Comparison of ENCODE assay signal across 13 cellular contexts in genomic region chr5:16179511-16179935, GRCh38. TPM values are rescaled to one million over a fixed set of nuclear protein-coding genes. Genes with fewer than 3 reads are reported as not detected.
A peak's percentile ranks its signal among the peaks of the same experiment; 100 is the strongest.
DNase-seq lines count a peak whose midpoint lies in the region; ATAC-seq and TF ChIP-seq lines count a peak whose summit lies in the region.
"Had no signal": no experiment of that assay in that cellular context is flagged by ENCODE, and none has a peak within 500 bp of the region (broad histone marks: within the 10 kb centered on the region; RNA-seq: fewer than 3 reads in every experiment).

TSS of gene MARCHF11 (minus strand) at chr5:16179791. CDS start at chr5:16179575, 216 bp downstream.

- 0% methylated on average over 23 of the region's 59 CpGs; no CpG with 5 or more reads in 1 of the 2 donors for WGBS in testis, 2 donors

- H3K27me3 ChIP-seq in testis: no peaks in the 10 kb centered on the region
- H3K27me3 ChIP-seq: BLaER1 treated with 17β-estradiol and CSF1 and Interleukin-3, amounts not matched to agents 10 nM and 100 nM had no signal

- H3K27me3 Mint-ChIP-seq in activated naive CD4-positive, alpha-beta T cell treated with anti-CD3 and anti-CD28 coated beads, Interleukin-2, amount 10 ng/mL, durations not matched to agents 7 days and 5 days: peaks cover 30% of the 10 kb centered on the region

- H3K4me1 Mint-ChIP-seq in activated naive CD4-positive, alpha-beta T cell treated with anti-CD3 and anti-CD28 coated beads, Interleukin-2, amount 10 ng/mL, durations not matched to agents 7 days and 5 days: peaks cover 4% of the 10 kb centered on the region

- intact Hi-C loops in testis (cut with DNase I; ENCODE audit: low total_unique reads): no loop called here

- peak within 1 kb of the TSS; percentile 62 for H3K4me3 ChIP-seq in iPS-18c (ENCODE audit: insufficient read depth, low read depth, low read length)
- peak within 1 kb of the TSS; percentile 55 to 61 for H3K4me3 ChIP-seq in testis
- H3K4me3 ChIP-seq: BLaER1 treated with 17β-estradiol and CSF1 and Interleukin-3, amounts not matched to agents 10 nM and 100 nM; SK-N-MC had no signal

- H3K9me3 Mint-ChIP-seq in activated naive CD4-positive, alpha-beta T cell treated with anti-CD3 and anti-CD28 coated beads, Interleukin-2, amount 10 ng/mL, durations not matched to agents 7 days and 5 days: no peaks in the 10 kb centered on the region
- H3K9me3 Mint-ChIP-seq in activated naive CD4-positive, alpha-beta T cell treated with anti-CD3 and anti-CD28 coated beads, Interleukin-2, amount 50 U/mL, for 72 hours: peaks cover 5 to 14% of the 10 kb centered on the region in 2 donors

- ATAC-seq in activated naive CD4-positive, alpha-beta T cell treated with anti-CD3 and anti-CD28 coated beads, Interleukin-2, amount 50 U/mL, for 72 hours: no peak
- ATAC-seq in HG03095 (IDR thresholded peaks at IDR 0.05; ENCODE audit: unreplicated experiment) (no peak), HG03442 (IDR thresholded peaks at IDR 0.05; ENCODE audit: unreplicated experiment) (no peak)

- peaks cover 6% of the 10 kb centered on the region for H3K36me3 Mint-ChIP-seq in activated naive CD4-positive, alpha-beta T cell treated with anti-CD3 and anti-CD28 coated beads, Interleukin-2, amount 10 ng/mL, durations not matched to agents 7 days and 5 days
- peaks cover 16 to 25% of the 10 kb centered on the region in 2 donors for H3K36me3 Mint-ChIP-seq in activated naive CD4-positive, alpha-beta T cell treated with anti-CD3 and anti-CD28 coated beads, Interleukin-2, amount 50 U/mL, for 72 hours

- TF ChIP-seq POLR2A in testis (IDR thresholded peaks at IDR 0.05): no peak

- H3K36me3 ChIP-seq in testis (ENCODE audit: low read depth, missing control alignments): no peaks in the 10 kb centered on the region
- H3K36me3 ChIP-seq: BLaER1 treated with 17β-estradiol and CSF1 and Interleukin-3, amounts not matched to agents 10 nM and 100 nM had no signal

- DNase-seq in activated naive CD4-positive, alpha-beta T cell treated with anti-CD3 and anti-CD28 coated beads, Interleukin-2, amount 10 ng/mL, durations not matched to agents 7 days and 5 days: no peak
- DNase-seq in activated naive CD4-positive, alpha-beta T cell treated with anti-CD3 and anti-CD28 coated beads, Interleukin-2, amount 50 U/mL, for 72 hours (ENCODE audit: low spot score in 2 of 2): no peak
- DNase-seq in testis: peak; percentile 42
- DNase-seq in effector CD4-positive, alpha-beta T cell: no peak

- TF ChIP-seq CTCF in VCaP (conservative IDR thresholded peaks at IDR 0.05) (no peak), testis (IDR thresholded peaks at IDR 0.05) (no peak)

- peak within 1 kb of the TSS; percentile 74 for H3K27ac ChIP-seq in VCaP
- peak within 1 kb of the TSS in 1 of 2 donors; percentile 39 for H3K27ac ChIP-seq in testis
- H3K27ac ChIP-seq: BLaER1 treated with 17β-estradiol and CSF1 and Interleukin-3, amounts not matched to agents 10 nM and 100 nM; KMS-11; SK-N-MC had no signal

- H3K27ac Mint-ChIP-seq in activated naive CD4-positive, alpha-beta T cell treated with anti-CD3 and anti-CD28 coated beads, Interleukin-2, amount 10 ng/mL, durations not matched to agents 7 days and 5 days: peak within 1 kb of the TSS; percentile 53
- no peak within 1 kb of the TSS for H3K27ac Mint-ChIP-seq in activated naive CD4-positive, alpha-beta T cell treated with anti-CD3 and anti-CD28 coated beads, Interleukin-2, amount 50 U/mL, for 72 hours

- CTCF ChIA-PET in activated naive CD4-positive, alpha-beta T cell treated with anti-CD3 and anti-CD28 coated beads, Interleukin-2, amount 10 ng/mL, durations not matched to agents 7 days and 5 days (lab: Charles Lee): no interaction called here

- peaks cover 15% of the 10 kb centered on the region for H3K4me1 ChIP-seq in testis
- H3K4me1 ChIP-seq: BLaER1 treated with 17β-estradiol and CSF1 and Interleukin-3, amounts not matched to agents 10 nM and 100 nM had no signal

- no peak within 1 kb of the TSS for H3K4me3 Mint-ChIP-seq in activated naive CD4-positive, alpha-beta T cell treated with anti-CD3 and anti-CD28 coated beads, Interleukin-2, amount 10 ng/mL, durations not matched to agents 7 days and 5 days

- H3K9me3 ChIP-seq in iPS-18c (ENCODE audit: control insufficient read depth, insufficient read depth, low read length) (no peaks in the 10 kb centered on the region), testis (no peaks in the 10 kb centered on the region)

RNA-seq across cellular contexts. Expression of gene MARCHF11, which starts in this region (rescaled TPM):
- total RNA-seq in activated naive CD4-positive, alpha-beta T cell treated with anti-CD3 and anti-CD28 coated beads, Interleukin-2, amount 50 U/mL, for 72 hours: not detected
- 10 to 100 TPM; 28.7 to 40.7 TPM for total RNA-seq in testis
- polyA plus RNA-seq in testis (ENCODE audit: insufficient read depth, low read depth, low replicate concordance): 189 TPM
- total RNA-seq: myocyte had no signal
- polyA plus RNA-seq: esophagus had no signal

Comparison
In these comparisons a context has a peak if more than half of its experiments do, and no peak if none do; other contexts are left out.
1. RNA of gene MARCHF11 (total RNA-seq): 28.7 to 40.7 TPM in testis; not detected in activated naive CD4-positive, alpha-beta T cell treated with anti-CD3 and anti-CD28 coated beads, Interleukin-2, amount 50 U/mL, for 72 hours; every median in the first group is over 10 times any median in the second.